ENCODE assay signal across 8 cellular contexts in the genomic region with DNA sequence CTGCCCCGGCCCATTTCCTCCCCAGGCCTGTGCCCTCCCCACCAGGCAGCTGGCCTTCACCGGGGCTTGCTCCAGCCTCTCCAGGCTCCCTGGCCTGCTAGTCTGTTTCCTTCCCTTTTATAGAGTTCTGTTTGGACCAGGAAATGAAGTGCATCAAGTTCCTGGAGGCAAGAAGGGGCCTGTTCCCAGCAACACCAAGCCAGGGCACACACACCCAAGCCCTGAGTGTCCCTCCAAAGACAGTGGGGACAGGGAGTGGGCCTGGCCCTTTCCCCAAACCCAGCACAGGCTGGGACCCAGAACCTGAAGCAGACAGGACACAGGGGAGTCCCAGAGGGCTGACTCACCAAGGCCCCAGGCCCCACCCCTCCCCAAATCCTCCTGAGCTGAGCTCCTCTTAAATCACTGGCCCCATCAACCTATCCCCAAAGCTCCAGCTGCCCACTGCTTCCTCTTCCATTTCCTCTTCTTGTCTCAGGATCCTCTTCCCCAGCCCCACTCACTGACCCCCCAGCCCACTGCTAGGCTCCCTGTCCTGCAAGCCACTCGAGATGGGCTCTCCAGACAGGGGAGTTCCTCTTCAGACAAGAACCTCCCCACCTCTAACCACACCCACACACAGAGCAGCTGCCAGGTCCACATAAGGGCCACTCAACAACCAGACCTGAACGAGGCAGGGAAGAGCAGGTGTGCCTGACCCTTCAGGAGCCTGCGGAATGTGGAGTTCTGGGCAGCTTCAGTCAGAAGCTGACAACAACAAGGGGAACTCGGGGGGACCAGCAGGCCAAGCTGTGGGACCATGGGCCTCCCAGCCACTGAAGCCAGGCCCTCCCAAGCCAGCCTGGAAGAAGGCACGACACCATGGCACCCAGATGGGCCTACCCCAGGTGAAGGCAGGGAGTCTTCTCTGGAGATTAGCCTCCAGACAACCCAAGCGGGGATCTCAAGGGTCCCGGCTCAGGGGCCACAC.
DNase-seq lines count a peak whose midpoint lies in the region; ATAC-seq and TF ChIP-seq lines count a peak whose summit lies in the region.

No MANE protein-coding gene starts in this region.

- H3K36me3 ChIP-seq in ovary, result no peaks in the 10 kb centered on the region

- intact Hi-C loops in CD14-positive monocyte (cut with micrococcal nuclease), result no loop called here
- intact Hi-C loops in ovary (cut with DNase I), result no loop called here
- intact Hi-C loops in activated CD4-positive, alpha-beta memory T cell treated with anti-CD3 and anti-CD28 coated beads for 36 hours (cut with micrococcal nuclease), result no loop called here

- POLR2A ChIA-PET in activated CD4-positive, alpha-beta memory T cell treated with anti-CD3 and anti-CD28 coated beads for 36 hours (lab: Charles Lee), result no interaction called here

- H3K9me3 ChIP-seq in ovary (no peaks in the 10 kb centered on the region), T-helper 17 cell (ENCODE audit: control insufficient read depth, low read length, poor library complexity, severe bottlenecking) (no peaks in the 10 kb centered on the region)

- TF ChIP-seq CTCF in CD14-positive monocyte (IDR thresholded peaks at IDR 0.05) (no peak), ovary (IDR thresholded peaks at IDR 0.05) (no peak)

- H3K27me3 ChIP-seq in ovary, result no peaks in the 10 kb centered on the region

- H3K4me1 ChIP-seq in ovary (ENCODE audit: insufficient read depth), result peaks cover 53% of the 10 kb centered on the region

- CTCF ChIA-PET in activated CD4-positive, alpha-beta memory T cell treated with anti-CD3 and anti-CD28 coated beads for 36 hours (lab: Charles Lee), result no interaction called here

- peaks cover 0 to 5% (median 0%) of the 10 kb centered on the region in 7 donors for H3K9me3 Mint-ChIP-seq in CD14-positive monocyte
- no peaks in the 10 kb centered on the region for H3K9me3 Mint-ChIP-seq in activated CD4-positive, alpha-beta memory T cell treated with anti-CD3 and anti-CD28 coated beads for 36 hours

- ATAC-seq in T-helper 17 cell, result no peak

- H3K27ac ChIP-seq in epithelial cell of prostate (peak overlapping the region; percentile 10), ovary (peak overlapping the region; percentile 32 to 70)

- H3K4me1 Mint-ChIP-seq in CD14-positive monocyte, result peaks cover 50% of the 10 kb centered on the region
- H3K4me1 Mint-ChIP-seq in activated CD4-positive, alpha-beta memory T cell treated with anti-CD3 and anti-CD28 coated beads for 36 hours (ENCODE audit: low read depth), result no peaks in the 10 kb centered on the region
- H3K4me1 Mint-ChIP-seq in T-helper 17 cell, result peaks cover 9% of the 10 kb centered on the region

- peaks cover 5 to 10% (median 7%) of the 10 kb centered on the region in 3 donors for H3K27me3 Mint-ChIP-seq in CD14-positive monocyte (ENCODE audit: low read depth in 3 of 3)
- H3K27me3 Mint-ChIP-seq in activated CD4-positive, alpha-beta memory T cell treated with anti-CD3 and anti-CD28 coated beads for 36 hours, result peaks cover 5% of the 10 kb centered on the region
- peaks cover 43% of the 10 kb centered on the region for H3K27me3 Mint-ChIP-seq in T-helper 17 cell

- no peak for TF ChIP-seq POLR2A in ovary (IDR thresholded peaks at IDR 0.05)

- in situ Hi-C loops in G401 (cut with HindIII; ENCODE audit: low sequenced_read_pairs), result no loop called here

- H3K36me3 Mint-ChIP-seq in CD14-positive monocyte, result peaks cover 0 to 28% of the 10 kb centered on the region in 2 donors
- no peaks in the 10 kb centered on the region for H3K36me3 Mint-ChIP-seq in activated CD4-positive, alpha-beta memory T cell treated with anti-CD3 and anti-CD28 coated beads for 36 hours
- H3K36me3 Mint-ChIP-seq in T-helper 17 cell (ENCODE audit: low read depth), result no peaks in the 10 kb centered on the region

- DNase-seq in CD14-positive monocyte (ENCODE audit: low spot score) (peak; percentile 89), NCI-H2196 treated with DMSO at 0.1 percent for 48 hours (lab: John Stamatoyannopoulos, UW; ENCODE audit: unreplicated experiment) (peak; percentile 82), epithelial cell of prostate (ENCODE audit: low read depth, low spot score) (no peak), ovary (peak in 2 of 5 donors; percentile 51 to 61), G401 (ENCODE audit: low spot score) (no peak), T-helper 17 cell (no peak), NCI-H1694 treated with DMSO at 0.1 percent for 48 hours (lab: John Stamatoyannopoulos, UW) (no peak)
- no peak for DNase-seq in activated CD4-positive, alpha-beta memory T cell treated with anti-CD3 and anti-CD28 coated beads for 36 hours

- no peak overlapping the region for H3K4me3 ChIP-seq in ovary

- H3K27ac Mint-ChIP-seq in CD14-positive monocyte, result peak overlapping the region; percentile 59 to 86 (median 79)
- no peak overlapping the region for H3K27ac Mint-ChIP-seq in activated CD4-positive, alpha-beta memory T cell treated with anti-CD3 and anti-CD28 coated beads for 36 hours
- H3K27ac Mint-ChIP-seq in T-helper 17 cell, result no peak overlapping the region

- WGBS in ovary, 3 donors, result 46 to 56% (median 49%) methylated on average over 9 of the region's 9 CpGs

- H3K4me3 Mint-ChIP-seq in CD14-positive monocyte (peak overlapping the region in 1 of 2 donors; percentile 42), T-helper 17 cell (no peak overlapping the region)
- H3K4me3 Mint-ChIP-seq in activated CD4-positive, alpha-beta memory T cell treated with anti-CD3 and anti-CD28 coated beads for 36 hours, result no peak overlapping the region

- TF ChIP-seq EP300 in ovary (IDR thresholded peaks at IDR 0.05), result no peak

Comparison
In these comparisons a context has a peak if more than half of its experiments do, and no peak if none do; other contexts are left out.
1. DNase-seq: peak in CD14-positive monocyte (single experiment) and NCI-H2196 treated with DMSO at 0.1 percent for 48 hours (single experiment); none in epithelial cell of prostate (single experiment), activated CD4-positive, alpha-beta memory T cell treated with anti-CD3 and anti-CD28 coated beads for 36 hours (single experiment), G401 (single experiment), T-helper 17 cell (0 of 3) and NCI-H1694 treated with DMSO at 0.1 percent for 48 hours (single experiment).
2. H3K27ac Mint-ChIP-seq: peak in CD14-positive monocyte (7 of 7); none in activated CD4-positive, alpha-beta memory T cell treated with anti-CD3 and anti-CD28 coated beads for 36 hours (single experiment) and T-helper 17 cell (single experiment).